Comparison of ENCODE assay signal across 25 cellular contexts in the genomic region with DNA sequence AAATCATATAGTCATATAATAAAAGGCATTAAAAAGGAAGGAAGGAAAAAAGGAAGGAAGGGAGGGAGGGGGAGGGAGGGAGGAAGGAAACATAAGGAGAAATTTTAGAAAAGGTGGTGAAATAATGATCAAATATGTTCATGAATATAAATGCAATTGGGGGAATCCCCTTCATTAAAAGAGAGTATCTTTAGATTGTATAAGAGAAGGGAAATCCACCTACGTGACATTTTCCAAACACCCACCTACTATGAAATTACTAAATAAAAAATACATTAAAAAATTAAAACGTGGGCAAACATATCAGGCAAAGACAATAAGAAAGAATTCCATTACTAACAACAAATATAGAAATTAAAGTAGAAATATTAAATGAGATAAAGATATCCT.
"Had no signal": no experiment of that assay in that cellular context is flagged by ENCODE, and none has a peak within 500 bp of the region (broad histone marks: within the 10 kb centered on the region; RNA-seq: fewer than 3 reads in every experiment).

No MANE protein-coding gene starts in this region.

- H3K4me3 ChIP-seq: coronary artery, dorsolateral prefrontal cortex, esophagus squamous epithelium, gastrocnemius medialis, left lung, lower lobe of right lung, mucosa of descending colon had no signal

- H3K27me3 ChIP-seq: esophagus squamous epithelium, gastrocnemius medialis, left lung had no signal

- H3K9me3 ChIP-seq: esophagus squamous epithelium, gastrocnemius medialis, left lung, lower lobe of right lung, mucosa of descending colon had no signal

- H3K4me1 ChIP-seq: esophagus squamous epithelium, gastrocnemius medialis, heart right ventricle, left lung, lower lobe of right lung had no signal

- FAIRE-seq: colon had no signal

- H3K36me3 ChIP-seq: esophagus squamous epithelium, gastrocnemius medialis, heart right ventricle, left lung, lower lobe of right lung had no signal

- DNase-seq: dermis blood vessel endothelial cell; dorsolateral prefrontal cortex; effector CD4-positive, alpha-beta T cell; effector memory CD4-positive, alpha-beta T cell; erythroblast; esophagus squamous epithelium; foreskin fibroblast; foreskin melanocyte; gastrocnemius medialis; glutamatergic neuron; head of caudate nucleus; heart right ventricle; hippocampal formation; islet precursor cell; left cardiac atrium; left lung; left ventricle myocardium superior; lower lobe of right lung; mesenchymal stem cell; mucosa of descending colon; naive B cell had no signal

- ATAC-seq: esophagus mucosa, gastrocnemius medialis, left cardiac atrium, left lung, left ventricle myocardium superior, lower lobe of right lung, mucosa of descending colon had no signal

- H3K27ac ChIP-seq: coronary artery, dorsolateral prefrontal cortex, epithelial cell of prostate, esophagus squamous epithelium, gastrocnemius medialis, heart right ventricle, left lung, lower lobe of right lung had no signal
